1 cellular context compared by ENCODE assay signal in genomic region chr1:46490603-46491499, GRCh38.
TF ChIP-seq lines count a peak whose summit lies in the region.

No MANE protein-coding gene starts in this region.

TF ChIP-seq in HCT116, 20 proteins besides CTCF, POLR2A, EP300 and RAD21 (continued from another document):
- TF ChIP-seq REST (IDR thresholded peaks at IDR 0.05; ENCODE audit: low read depth) (no peak), MAX (IDR thresholded peaks at IDR 0.05) (no peak), ELF1 (IDR thresholded peaks at IDR 0.05; ENCODE audit: borderline replicate concordance, low read depth) (no peak), SRF (IDR thresholded peaks at IDR 0.05; ENCODE audit: low read depth) (no peak), JUND (IDR thresholded peaks at IDR 0.05) (no peak), ZFX (IDR thresholded peaks at IDR 0.05) (no peak), YY1 (IDR thresholded peaks at IDR 0.05; ENCODE audit: extremely low read depth, insufficient replicate concordance, low read depth, low read length) (no peak)
